11 cellular contexts compared by ENCODE assay signal in genomic region chr1:150881331-150882070, GRCh38. TPM values are rescaled to one million over a fixed set of nuclear protein-coding genes. Genes with fewer than 3 reads are reported as not detected.
A peak's percentile ranks its signal among the peaks of the same experiment; 100 is the strongest.
DNase-seq lines count a peak whose midpoint lies in the region; ATAC-seq and TF ChIP-seq lines count a peak whose summit lies in the region.
"Had no signal": no experiment of that assay in that cellular context is flagged by ENCODE, and none has a peak within 500 bp of the region (broad histone marks: within the 10 kb centered on the region; RNA-seq: fewer than 3 reads in every experiment).

No MANE protein-coding gene starts in this region.

- H3K4me3 Mint-ChIP-seq in naive thymus-derived CD8-positive, alpha-beta T cell = no peak overlapping the region

- no peaks in the 10 kb centered on the region for H3K4me1 ChIP-seq in Peyer's patch
- H3K4me1 ChIP-seq in psoas muscle = no peaks in the 10 kb centered on the region
- peaks cover 0 to 3% of the 10 kb centered on the region in 2 donors for H3K4me1 ChIP-seq in thyroid gland

- ATAC-seq in psoas muscle (peak in 3 of 4 donors; percentile 37 to 65 (median 43)), GM19023 (IDR thresholded peaks at IDR 0.05; ENCODE audit: unreplicated experiment) (no peak), GM21825 (IDR thresholded peaks at IDR 0.05; ENCODE audit: unreplicated experiment) (no peak)
- no peak for ATAC-seq in naive thymus-derived CD8-positive, alpha-beta T cell

- H3K27ac ChIP-seq in Peyer's patch (peak overlapping the region in 3 of 4 donors; percentile 12 to 65 (median 16)), psoas muscle (no peak overlapping the region), thyroid gland (no peak overlapping the region)

- TF ChIP-seq CTCF in Peyer's patch (IDR thresholded peaks at IDR 0.05) (no peak), fibroblast of pulmonary artery (IDR thresholded peaks at IDR 0.05; ENCODE audit: low read length, missing control alignments) (no peak), psoas muscle (IDR thresholded peaks at IDR 0.05) (no peak), thyroid gland (IDR thresholded peaks at IDR 0.05) (no peak)

- H3K4me1 Mint-ChIP-seq in naive thymus-derived CD8-positive, alpha-beta T cell = peaks cover 0 to 15% (median 4%) of the 10 kb centered on the region in 4 donors

- H3K9me3 ChIP-seq in Peyer's patch (no peaks in the 10 kb centered on the region), psoas muscle (no peaks in the 10 kb centered on the region), thyroid gland (no peaks in the 10 kb centered on the region)

- H3K36me3 ChIP-seq in Peyer's patch = no peaks in the 10 kb centered on the region
- no peaks in the 10 kb centered on the region for H3K36me3 ChIP-seq in psoas muscle (ENCODE audit: insufficient read depth in 1 of 2, low read depth in 1 of 2)
- H3K36me3 ChIP-seq in thyroid gland = no peaks in the 10 kb centered on the region

- no peaks in the 10 kb centered on the region for H3K27me3 ChIP-seq in Peyer's patch
- H3K27me3 ChIP-seq in psoas muscle (ENCODE audit: insufficient read depth in 3 of 3, low read length in 2 of 3) = no peaks in the 10 kb centered on the region
- H3K27me3 ChIP-seq in thyroid gland = no peaks in the 10 kb centered on the region

- DNase-seq in EH (ENCODE audit: low read depth) (peak; percentile 94), Peyer's patch (no peak), fibroblast of pulmonary artery (ENCODE audit: low read depth) (peak; percentile 97), psoas muscle (no peak), thyroid gland (no peak)
- no peak for DNase-seq in naive thymus-derived CD8-positive, alpha-beta T cell
- DNase-seq: DMS79 treated with DMSO at 0.1 percent for 48 hours, naive B cell, NCI-H1048 had no signal

- POLR2A ChIA-PET in naive thymus-derived CD8-positive, alpha-beta T cell (lab: Charles Lee) = no interaction called here

- no peaks in the 10 kb centered on the region for H3K9me3 Mint-ChIP-seq in naive thymus-derived CD8-positive, alpha-beta T cell
- H3K9me3 Mint-ChIP-seq: naive B cell had no signal

- WGBS in psoas muscle, 3 donors = 69 to 79% (median 73%) methylated on average over 2 of the region's 2 CpGs
- 74 to 78% methylated on average over 2 of the region's 2 CpGs for WGBS in thyroid gland, 2 donors

- H3K27ac Mint-ChIP-seq in naive thymus-derived CD8-positive, alpha-beta T cell = no peak overlapping the region

- H3K36me3 Mint-ChIP-seq in naive thymus-derived CD8-positive, alpha-beta T cell = no peaks in the 10 kb centered on the region
- H3K36me3 Mint-ChIP-seq: naive B cell had no signal

- no peak overlapping the region for H3K4me3 ChIP-seq in Peyer's patch
- peak overlapping the region; percentile 1 for H3K4me3 ChIP-seq in fibroblast of pulmonary artery (replicated peaks; ENCODE audit: low read depth, low read length)
- no peak overlapping the region for H3K4me3 ChIP-seq in psoas muscle
- no peak overlapping the region for H3K4me3 ChIP-seq in thyroid gland (replicated peaks in 1 of 3)

- intact Hi-C loops in psoas muscle (cut with DNase I) = loop anchor here in 1 of 2 donors (5.0 kb wide), 1 partner anchor 41 kb away; no protein-coding TSS in a partner anchor
- intact Hi-C loops in thyroid gland (cut with DNase I) = no loop called here

- H3K27me3 Mint-ChIP-seq in naive thymus-derived CD8-positive, alpha-beta T cell = no peaks in the 10 kb centered on the region
- H3K27me3 Mint-ChIP-seq: naive B cell had no signal

- TF ChIP-seq POLR2A in Peyer's patch (IDR thresholded peaks at IDR 0.05) = no peak
- TF ChIP-seq POLR2A in thyroid gland (IDR thresholded peaks at IDR 0.05) = no peak

RNA-seq across cellular contexts. Expression of gene ARNT, which starts 5.1 kb away (rescaled TPM):
- total RNA-seq in Peyer's patch (10 to 100 TPM; 37.7 to 62.7 (median 48.2) TPM), psoas muscle (10 to 100 TPM; 38.0 to 38.9 (median 38.5) TPM), thyroid gland (10 to 100 TPM; 44.2 to 58.3 (median 51.4) TPM)
- 10 to 100 TPM; 11.5 to 29.4 (median 13.6) TPM for polyA plus RNA-seq in psoas muscle
- total RNA-seq in naive thymus-derived CD8-positive, alpha-beta T cell = 10 to 100 TPM; 40.2 to 41.6 TPM
- 10 to 100 TPM; 16.8 to 25.6 (median 21.6) TPM for polyA plus RNA-seq in naive thymus-derived CD8-positive, alpha-beta T cell

RNA-seq across cellular contexts. Expression of gene CTXND2, which starts 5.4 kb away (rescaled TPM):
- total RNA-seq in Peyer's patch (not detected), psoas muscle (not detected), thyroid gland (not detected)
- not detected for polyA plus RNA-seq in psoas muscle
- not detected for total RNA-seq in naive thymus-derived CD8-positive, alpha-beta T cell
- polyA plus RNA-seq in naive thymus-derived CD8-positive, alpha-beta T cell = not detected

RNA-seq across cellular contexts. Expression of gene SETDB1, which starts 44.7 kb away (rescaled TPM):
- total RNA-seq in Peyer's patch = 100 to 1,000 TPM in 1 of 4 donors, 10 to 100 TPM in 3; 28.2 to 106 (median 61.5) TPM
- total RNA-seq in psoas muscle = 10 to 100 TPM; 19.4 to 27.1 (median 20.4) TPM
- polyA plus RNA-seq in psoas muscle = 10 to 100 TPM; 12.8 to 14.8 (median 13.5) TPM
- 10 to 100 TPM; 35.4 to 59.9 (median 44.8) TPM for total RNA-seq in thyroid gland
- total RNA-seq in naive thymus-derived CD8-positive, alpha-beta T cell = 10 to 100 TPM; 82.6 to 95.2 TPM
- 10 to 100 TPM in 2 of 3 donors, 1 to 10 TPM in 1; 9.9 to 17.5 (median 10.1) TPM for polyA plus RNA-seq in naive thymus-derived CD8-positive, alpha-beta T cell

Comparison
In these comparisons a context has a peak if more than half of its experiments do, and no peak if none do; other contexts are left out.
1. DNase-seq: peak in EH (single experiment) and fibroblast of pulmonary artery (single experiment); none in Peyer's patch (0 of 3), psoas muscle (0 of 2), thyroid gland (0 of 2) and naive thymus-derived CD8-positive, alpha-beta T cell (0 of 10).
2. H3K27ac ChIP-seq: peak in Peyer's patch (3 of 4); none in psoas muscle (single experiment) and thyroid gland (0 of 3).
3. ATAC-seq: peak in psoas muscle (3 of 4); none in GM19023 (single experiment), GM21825 (single experiment) and naive thymus-derived CD8-positive, alpha-beta T cell (0 of 2).